13 cellular contexts compared by ENCODE assay signal in genomic region chr3:186598108-186598784, GRCh38. TPM values are rescaled to one million over a fixed set of nuclear protein-coding genes. Genes with fewer than 3 reads are reported as not detected.
DNase-seq lines count a peak whose midpoint lies in the region; ATAC-seq lines count a peak whose summit lies in the region.
"Had no signal": no experiment of that assay in that cellular context is flagged by ENCODE, and none has a peak within 500 bp of the region (broad histone marks: within the 10 kb centered on the region; RNA-seq: fewer than 3 reads in every experiment).

No MANE protein-coding gene starts in this region.

- intact Hi-C loops in left cardiac atrium (cut with DNase I): no loop called here

- peak; percentile 93 to 94 for ATAC-seq in left cardiac atrium

- peak; percentile 38 for DNase-seq in GM03348 (ENCODE audit: low spot score)
- peak; percentile 91 for DNase-seq in astrocyte of the hippocampus (ENCODE audit: low read depth, low spot score)
- peak; percentile 76 for DNase-seq in left cardiac atrium
- DNase-seq in renal cortical epithelial cell (ENCODE audit: low read depth): peak; percentile 94
- no peak for DNase-seq in activated CD4-positive, CD25-positive, alpha-beta regulatory T cell treated with anti-CD3 and anti-CD28 coated beads, Interleukin-2, amount 50 U/mL, for 72 hours
- no peak for DNase-seq in activated effector memory CD4-positive, alpha-beta T cell treated with anti-CD3 and anti-CD28 coated beads, Interleukin-2, amount 50 U/mL, for 16 hours
- DNase-seq in stimulated activated naive CD4-positive, alpha-beta T cell (lab: John Stamatoyannopoulos, UW): no peak
- DNase-seq in T-helper 1 cell: no peak
- DNase-seq: CD4-positive, CD25-positive, alpha-beta regulatory T cell; naive B cell; retina; stimulated activated naive CD4-positive, alpha-beta T cell treated with Interleukin-2 at 50 U/mL for 16 hours; WERI-Rb-1 had no signal

RNA-seq across cellular contexts. Expression of gene AHSG, which starts 14.6 kb away (rescaled TPM):
- under 1 TPM; 0.13 to 0.15 TPM for total RNA-seq in left cardiac atrium
- total RNA-seq in renal cortical epithelial cell: not detected in 2 replicates
- total RNA-seq: CD4-positive, CD25-positive, alpha-beta regulatory T cell had no signal

RNA-seq across cellular contexts. Expression of gene DNAJB11, which starts 27.7 kb away (rescaled TPM):
- total RNA-seq in left cardiac atrium (10 to 100 TPM; 43.6 to 52.8 TPM), renal cortical epithelial cell (57.9 and 62.9 TPM in 2 replicates)

RNA-seq across cellular contexts. Expression of gene TBCCD1, which starts 31.1 kb away (rescaled TPM):
- total RNA-seq in left cardiac atrium: 1 to 10 TPM; 6.8 to 7.8 TPM
- 15.5 and 16.0 TPM in 2 replicates for total RNA-seq in renal cortical epithelial cell

RNA-seq across cellular contexts. Expression of gene FETUB, which starts 42.0 kb away (rescaled TPM):
- total RNA-seq in left cardiac atrium (not detected), renal cortical epithelial cell (not detected in 2 replicates)
- total RNA-seq: CD4-positive, CD25-positive, alpha-beta regulatory T cell had no signal

RNA-seq across cellular contexts. Expression of gene CRYGS, which starts 54.1 kb away (rescaled TPM):
- total RNA-seq in left cardiac atrium (1 to 10 TPM in 1 of 2 donors, under 1 TPM in 1; 0.94 to 2.0 TPM), renal cortical epithelial cell (1.2 TPM in 1 of 2 replicates, not detected in the other)

Comparison
In these comparisons a context has a peak if more than half of its experiments do, and no peak if none do; other contexts are left out.
1. DNase-seq: peak in GM03348 (single experiment), astrocyte of the hippocampus (single experiment), left cardiac atrium (single experiment) and renal cortical epithelial cell (single experiment); none in activated CD4-positive, CD25-positive, alpha-beta regulatory T cell treated with anti-CD3 and anti-CD28 coated beads, Interleukin-2, amount 50 U/mL, for 72 hours (single experiment), activated effector memory CD4-positive, alpha-beta T cell treated with anti-CD3 and anti-CD28 coated beads, Interleukin-2, amount 50 U/mL, for 16 hours (single experiment), stimulated activated naive CD4-positive, alpha-beta T cell (0 of 6) and T-helper 1 cell (0 of 5).